Comparison of ENCODE assay signal across 13 cellular contexts in genomic region chr7:35681630-35682029, GRCh38.
DNase-seq lines count a peak whose midpoint lies in the region; ATAC-seq and TF ChIP-seq lines count a peak whose summit lies in the region.
"Had no signal": no experiment of that assay in that cellular context is flagged by ENCODE, and none has a peak within 500 bp of the region (broad histone marks: within the 10 kb centered on the region; RNA-seq: fewer than 3 reads in every experiment).

No MANE protein-coding gene starts in this region.

- DNase-seq in activated CD4-positive, CD25-positive, alpha-beta regulatory T cell (lab: John Stamatoyannopoulos, UW): no peak
- DNase-seq in effector memory CD8-positive, alpha-beta T cell: no peak
- no peak for DNase-seq in HuH-7 (ENCODE audit: low spot score)
- DNase-seq: activated CD8-positive, alpha-beta memory T cell treated with anti-CD3 and anti-CD28 coated beads for 24 hours; NCI-H2029; NK-92 treated with Interleukin-12 subunit alpha and Interleukin-12 subunit beta, amount 100 ng/mL, for 24 hours; psoas muscle; stimulated activated CD8-positive, alpha-beta memory T cell treated with anti-CD3 and anti-CD28 coated beads, Interleukin-4, amount 100 ng/mL, for 48 hours had no signal

- peak overlapping the region in 1 of 2 donors; percentile 52 for H3K4me3 Mint-ChIP-seq in effector memory CD8-positive, alpha-beta T cell

- H3K27me3 Mint-ChIP-seq in effector memory CD8-positive, alpha-beta T cell: no peaks in the 10 kb centered on the region

- ATAC-seq in activated CD4-positive, CD25-positive, alpha-beta regulatory T cell treated with anti-CD3 and anti-CD28 coated beads, Interleukin-2, amount 50 U/mL, for 24 hours: peak; percentile 57 to 64
- ATAC-seq in GM21447 (IDR thresholded peaks at IDR 0.05; ENCODE audit: unreplicated experiment) (peak; percentile 77), HG03457 (IDR thresholded peaks at IDR 0.05; ENCODE audit: unreplicated experiment) (peak; percentile 87), GM18505 (IDR thresholded peaks at IDR 0.05; ENCODE audit: unreplicated experiment) (no peak), HG02870 (IDR thresholded peaks at IDR 0.05; ENCODE audit: unreplicated experiment) (no peak)
- peak; percentile 43 for ATAC-seq in effector memory CD8-positive, alpha-beta T cell (replicated peaks)
- ATAC-seq: psoas muscle had no signal

- TF ChIP-seq POLR2A in GM18505 (IDR thresholded peaks at IDR 0.05; ENCODE audit: borderline replicate concordance, extremely low read depth, insufficient read depth, insufficient read length): no peak

- peaks cover 44 to 64% of the 10 kb centered on the region in 2 donors for H3K4me1 Mint-ChIP-seq in effector memory CD8-positive, alpha-beta T cell (ENCODE audit: low read depth in 2 of 2)

- peaks cover 45% of the 10 kb centered on the region for H3K36me3 Mint-ChIP-seq in effector memory CD8-positive, alpha-beta T cell (ENCODE audit: insufficient read depth)

- peak overlapping the region; percentile 3 to 35 for H3K27ac Mint-ChIP-seq in effector memory CD8-positive, alpha-beta T cell

- no peaks in the 10 kb centered on the region for H3K9me3 Mint-ChIP-seq in effector memory CD8-positive, alpha-beta T cell

Comparison
In these comparisons a context has a peak if more than half of its experiments do, and no peak if none do; other contexts are left out.
1. ATAC-seq: peak in activated CD4-positive, CD25-positive, alpha-beta regulatory T cell treated with anti-CD3 and anti-CD28 coated beads, Interleukin-2, amount 50 U/mL, for 24 hours (2 of 2), GM21447 (single experiment), HG03457 (single experiment) and effector memory CD8-positive, alpha-beta T cell (single experiment); none in GM18505 (single experiment) and HG02870 (single experiment).